9 cellular contexts compared by ENCODE assay signal in the genomic region with DNA sequence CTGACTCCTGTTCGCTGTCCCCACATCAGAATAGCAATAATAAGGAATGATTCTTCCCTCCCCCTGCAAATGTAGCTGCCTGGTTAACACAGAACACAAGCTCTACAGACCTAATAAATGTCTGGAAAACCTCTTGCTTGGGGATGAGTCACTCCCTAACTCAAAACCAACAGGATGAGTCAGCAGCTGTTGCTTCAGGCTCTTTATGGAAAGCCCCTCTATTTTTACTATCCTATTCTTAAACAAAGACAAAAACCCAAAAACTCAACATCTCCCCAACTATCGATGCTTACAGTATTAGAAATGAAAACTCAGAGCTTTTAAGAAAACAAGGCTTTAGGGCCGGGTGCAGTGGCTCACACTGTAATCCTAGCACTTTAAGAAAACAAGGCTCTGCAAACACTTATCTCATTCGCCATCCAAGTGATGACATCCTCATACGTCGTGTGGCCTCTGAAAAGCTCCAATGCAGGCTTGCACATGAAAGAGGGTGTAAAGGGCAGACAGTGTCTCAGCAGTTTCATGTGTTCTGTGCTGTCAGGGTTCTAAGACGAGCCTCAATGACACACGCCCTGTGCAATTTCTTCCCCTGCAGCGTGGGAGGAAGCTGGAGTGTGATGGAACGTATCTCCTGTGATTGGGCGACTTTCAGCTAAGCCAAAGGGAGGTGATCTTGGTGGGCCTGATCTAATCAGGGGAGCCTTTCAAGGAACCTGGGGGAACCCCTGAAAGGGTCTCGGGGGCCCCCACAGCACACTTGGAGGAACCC.
DNase-seq lines count a peak whose midpoint lies in the region; ATAC-seq, FAIRE-seq and TF ChIP-seq lines count a peak whose summit lies in the region.
"Had no signal": no experiment of that assay in that cellular context is flagged by ENCODE, and none has a peak within 500 bp of the region (broad histone marks: within the 10 kb centered on the region; RNA-seq: fewer than 3 reads in every experiment).

No MANE protein-coding gene starts in this region.

- H3K4me1 ChIP-seq in HUES64 (ENCODE audit: insufficient read depth, low read length): peaks cover 18% of the 10 kb centered on the region
- peaks cover 7 to 28% of the 10 kb centered on the region in 2 donors for H3K4me1 ChIP-seq in kidney (ENCODE audit: control insufficient read depth in 1 of 2, insufficient read depth in 1 of 2, low read depth in 1 of 2, low read length in 2 of 2)

- H3K9me3 ChIP-seq in HUES64 (ENCODE audit: insufficient read depth, low read depth, low read length) (no peaks in the 10 kb centered on the region), kidney (ENCODE audit: control insufficient read depth in 1 of 2, low read length in 2 of 2) (no peaks in the 10 kb centered on the region)

- H3K27ac ChIP-seq in HUES64 (ENCODE audit: low read depth, low read length) (peak overlapping the region; percentile 65), kidney (ENCODE audit: low read depth in 2 of 2, low read length in 2 of 2) (peak overlapping the region; percentile 46 to 76)

- peak; percentile 87 for ATAC-seq in GM21717 (IDR thresholded peaks at IDR 0.05; ENCODE audit: unreplicated experiment)
- ATAC-seq: left colon had no signal

- H3K36me3 ChIP-seq in HUES64 (ENCODE audit: insufficient read depth, low read length) (peaks cover 16% of the 10 kb centered on the region), kidney (ENCODE audit: control insufficient read depth in 1 of 2, insufficient read depth in 2 of 2, low read length in 2 of 2) (no peaks in the 10 kb centered on the region)

- no peak overlapping the region for H3K4me3 ChIP-seq in HUES64 (ENCODE audit: low read length)
- H3K4me3 ChIP-seq in kidney (ENCODE audit: low read length in 2 of 2): no peak overlapping the region

- peak overlapping the region; percentile 49; the same call in 1 of the 2 replicates for H3K9ac ChIP-seq in HUES64 (ENCODE audit: low read depth, low read length)
- H3K9ac ChIP-seq in kidney (ENCODE audit: low read length in 2 of 2): no peak overlapping the region

- 74% methylated on average over 12 of the region's 12 CpGs for WGBS in HUES64

- TF ChIP-seq CTCF in kidney (IDR thresholded peaks at IDR 0.05; ENCODE audit: borderline replicate concordance, extremely low read depth, insufficient read depth): no peak

- H3K27me3 ChIP-seq in HUES64 (ENCODE audit: insufficient read depth, low read length): no peaks in the 10 kb centered on the region

- FAIRE-seq in kidney (lab: Jason Lieb, UNC): no peak

- intact Hi-C loops in kidney (cut with DNase I): no loop called here

- DNase-seq in GDM1 (lab: John Stamatoyannopoulos, UW) (peak; percentile 61), SW 1271 (lab: John Stamatoyannopoulos, UW) (peak; percentile 73 to 99), astrocyte of the hippocampus (ENCODE audit: low read depth, low spot score) (peak; percentile 95), kidney (no peak), cerebellar cortex (ENCODE audit: low spot score) (no peak)
- peak; percentile 72 to 77 for DNase-seq in stimulated activated CD4-positive, alpha-beta T cell treated with anti-CD3 and anti-CD28 coated beads, Interleukin-2, amount 100 ng/mL, for 24 hours

Comparison
In these comparisons a context has a peak if more than half of its experiments do, and no peak if none do; other contexts are left out.
1. DNase-seq: peak in GDM1 (single experiment), SW 1271 (2 of 2), astrocyte of the hippocampus (single experiment) and stimulated activated CD4-positive, alpha-beta T cell treated with anti-CD3 and anti-CD28 coated beads, Interleukin-2, amount 100 ng/mL, for 24 hours (2 of 2); none in kidney (single experiment) and cerebellar cortex (single experiment).